In the genomic region with DNA sequence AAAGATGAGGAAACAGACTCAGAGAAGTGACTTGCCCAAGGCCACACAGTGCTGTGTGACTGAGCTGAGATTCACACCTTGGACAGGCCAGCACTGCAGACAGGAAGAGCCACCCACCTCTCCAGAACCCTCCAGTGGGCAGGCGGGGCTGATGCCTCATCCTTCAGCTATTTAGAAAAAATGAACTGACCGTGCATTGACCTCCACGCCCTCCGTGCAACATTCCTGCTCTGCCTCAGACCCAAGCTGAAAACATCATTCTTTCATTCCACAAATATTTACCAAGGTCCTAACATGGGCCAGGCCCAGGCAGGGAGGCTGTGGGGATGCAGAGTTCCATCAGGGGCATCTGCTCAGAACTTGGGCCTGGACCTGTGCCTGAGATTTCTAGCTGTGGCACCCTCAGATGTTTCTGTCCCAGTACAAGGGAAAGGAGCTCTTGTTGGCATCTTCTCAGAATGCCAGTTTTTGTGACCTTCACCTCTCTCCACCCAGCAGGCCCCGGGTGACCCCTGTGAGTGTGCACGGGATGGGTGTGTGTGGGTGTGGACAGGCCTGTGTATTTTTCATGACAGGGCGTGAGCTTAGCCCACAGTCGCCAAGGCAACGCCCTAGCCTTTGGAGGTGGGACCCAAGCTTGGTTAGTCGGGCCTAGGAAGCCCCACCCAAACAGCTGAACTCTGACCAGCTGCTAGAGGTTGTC, we compare ENCODE assay signal across 8 cellular contexts. TPM values are rescaled to one million over a fixed set of nuclear protein-coding genes. Genes with fewer than 3 reads are reported as not detected.
A peak's percentile ranks its signal among the peaks of the same experiment; 100 is the strongest.
DNase-seq lines count a peak whose midpoint lies in the region; ATAC-seq and TF ChIP-seq lines count a peak whose summit lies in the region.

No MANE protein-coding gene starts in this region.

- no peak for ATAC-seq in HG03442 (IDR thresholded peaks at IDR 0.05; ENCODE audit: unreplicated experiment)
- ATAC-seq in GM18517 (IDR thresholded peaks at IDR 0.05; ENCODE audit: unreplicated experiment): no peak

- no peak for TF ChIP-seq CTCF in Peyer's patch (IDR thresholded peaks at IDR 0.05)

- peak overlapping the region; percentile 28 to 65 for H3K9ac ChIP-seq in duodenal mucosa (ENCODE audit: low read depth in 1 of 2, low read length in 2 of 2)
- peak overlapping the region; percentile 32 for H3K9ac ChIP-seq in mucosa of stomach (ENCODE audit: low read length)

- H3K36me3 ChIP-seq in Peyer's patch (peaks cover 0 to 6% (median 0%) of the 10 kb centered on the region in 3 donors), duodenal mucosa (ENCODE audit: control insufficient read depth in 1 of 2, insufficient read depth in 2 of 2, low read length in 2 of 2) (peaks cover 5 to 9% of the 10 kb centered on the region in 2 donors), mucosa of stomach (ENCODE audit: control insufficient read depth, insufficient read depth, low read length) (peaks cover 7% of the 10 kb centered on the region)

- no peaks in the 10 kb centered on the region for H3K27me3 ChIP-seq in Peyer's patch
- no peaks in the 10 kb centered on the region for H3K27me3 ChIP-seq in duodenal mucosa (ENCODE audit: control insufficient read depth in 1 of 2, insufficient read depth in 2 of 2, low read length in 2 of 2)
- H3K27me3 ChIP-seq in mucosa of stomach (ENCODE audit: control insufficient read depth, insufficient read depth, low read length): no peaks in the 10 kb centered on the region

- TF ChIP-seq POLR2A in Peyer's patch (IDR thresholded peaks at IDR 0.05): no peak

- H3K27ac ChIP-seq in Peyer's patch (peak overlapping the region; percentile 84 to 99 (median 90)), duodenal mucosa (ENCODE audit: low read depth, low read length) (peak overlapping the region; percentile 95)

- peak; percentile 99 for DNase-seq in EH (ENCODE audit: low read depth)
- peak; percentile 56 to 95 (median 95) for DNase-seq in Peyer's patch
- no peak for DNase-seq in NCI-H510A treated with DMSO at 0.1 percent for 48 hours (lab: John Stamatoyannopoulos, UW)
- DNase-seq in OCI-M2 (lab: John Stamatoyannopoulos, UW; ENCODE audit: unreplicated experiment): no peak

- peaks cover 21 to 88% (median 56%) of the 10 kb centered on the region in 4 donors for H3K4me1 ChIP-seq in Peyer's patch
- peaks cover 90 to 96% of the 10 kb centered on the region in 2 donors for H3K4me1 ChIP-seq in duodenal mucosa (ENCODE audit: control insufficient read depth in 1 of 2, insufficient read depth in 2 of 2, low read length in 2 of 2)
- H3K4me1 ChIP-seq in mucosa of stomach (ENCODE audit: control insufficient read depth, insufficient read depth, low read length): peaks cover 81% of the 10 kb centered on the region

- no peaks in the 10 kb centered on the region for H3K9me3 ChIP-seq in Peyer's patch
- H3K9me3 ChIP-seq in duodenal mucosa (ENCODE audit: control insufficient read depth in 1 of 2, low read length in 2 of 2): no peaks in the 10 kb centered on the region
- no peaks in the 10 kb centered on the region for H3K9me3 ChIP-seq in mucosa of stomach (ENCODE audit: control insufficient read depth, low read length)

- H3K4me3 ChIP-seq in Peyer's patch: peak overlapping the region in 2 of 4 donors; percentile 24 to 30
- H3K4me3 ChIP-seq in duodenal mucosa (ENCODE audit: low read depth in 1 of 2, low read length in 2 of 2): peak overlapping the region; percentile 33 to 44
- peak overlapping the region; percentile 3 for H3K4me3 ChIP-seq in mucosa of stomach (ENCODE audit: low read length)

RNA-seq across cellular contexts. Expression of a gene that starts 6.5 kb away (rescaled TPM):
- 100 to 1,000 TPM in 3 of 4 donors, 10 to 100 TPM in 1; 38.0 to 169 (median 127) TPM for total RNA-seq in Peyer's patch

RNA-seq across cellular contexts. Expression of a gene that starts 47.3 kb away (rescaled TPM):
- total RNA-seq in Peyer's patch: under 1 TPM in 1 of 4 donors, not detected in 3; 0.27 TPM

Comparison
In these comparisons a context has a peak if more than half of its experiments do, and no peak if none do; other contexts are left out.
1. DNase-seq: peak in EH (single experiment) and Peyer's patch (3 of 3); none in NCI-H510A treated with DMSO at 0.1 percent for 48 hours (single experiment) and OCI-M2 (single experiment).